In the genomic region with DNA sequence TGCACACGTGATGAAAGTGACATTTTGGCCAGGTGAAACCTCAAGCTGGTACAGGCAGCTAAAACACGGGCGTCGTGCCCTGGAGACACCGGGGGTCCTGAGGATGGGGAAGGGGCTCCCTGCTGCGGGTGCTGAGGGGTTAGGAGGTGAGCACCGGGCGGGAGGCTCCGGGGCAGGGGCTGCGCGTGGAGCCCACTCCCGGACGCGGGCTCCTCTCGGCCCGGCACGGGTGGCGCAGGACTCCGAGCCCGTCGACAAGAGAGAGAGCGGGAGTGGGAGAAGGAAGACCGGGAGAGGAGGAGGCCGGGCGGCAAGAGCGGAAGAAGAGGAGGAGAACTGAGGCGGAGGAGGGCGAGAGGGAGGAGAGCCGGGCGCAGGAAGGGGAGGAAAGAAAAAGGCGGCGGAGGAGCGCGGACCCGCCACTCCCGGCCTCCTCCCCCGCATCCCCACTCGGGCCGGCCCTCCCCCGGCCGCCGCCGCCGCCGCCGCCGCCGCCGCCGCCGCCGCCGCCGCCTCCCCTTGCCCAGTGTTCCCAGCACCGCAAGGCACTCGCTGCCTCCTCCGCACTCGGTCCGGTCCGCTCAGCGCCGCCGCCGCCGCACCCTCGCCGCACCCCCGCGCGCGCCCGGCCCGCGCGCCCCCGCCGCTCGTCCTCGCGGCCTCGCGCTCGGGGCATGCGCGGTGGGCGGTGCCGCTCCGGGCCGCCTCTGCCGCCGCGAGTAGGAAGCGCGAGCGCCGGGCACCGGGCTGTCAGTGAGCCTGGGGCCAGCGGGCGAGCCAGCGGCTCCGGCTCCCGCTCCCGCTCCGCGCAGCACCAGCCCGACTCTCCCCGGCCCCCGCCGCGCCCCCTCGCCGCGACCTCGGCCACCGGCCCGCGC, we compare ENCODE assay signal across 1 cellular context.
TF ChIP-seq lines count a peak whose summit lies in the region.

A gene (plus strand): TSS at position 750 of the 878 bp plus-strand sequence.

TF ChIP-seq in HepG2, 621 proteins besides CTCF, POLR2A, EP300 and RAD21 (continued from another document and continues in another):
- TF ChIP-seq, protein P1, sequence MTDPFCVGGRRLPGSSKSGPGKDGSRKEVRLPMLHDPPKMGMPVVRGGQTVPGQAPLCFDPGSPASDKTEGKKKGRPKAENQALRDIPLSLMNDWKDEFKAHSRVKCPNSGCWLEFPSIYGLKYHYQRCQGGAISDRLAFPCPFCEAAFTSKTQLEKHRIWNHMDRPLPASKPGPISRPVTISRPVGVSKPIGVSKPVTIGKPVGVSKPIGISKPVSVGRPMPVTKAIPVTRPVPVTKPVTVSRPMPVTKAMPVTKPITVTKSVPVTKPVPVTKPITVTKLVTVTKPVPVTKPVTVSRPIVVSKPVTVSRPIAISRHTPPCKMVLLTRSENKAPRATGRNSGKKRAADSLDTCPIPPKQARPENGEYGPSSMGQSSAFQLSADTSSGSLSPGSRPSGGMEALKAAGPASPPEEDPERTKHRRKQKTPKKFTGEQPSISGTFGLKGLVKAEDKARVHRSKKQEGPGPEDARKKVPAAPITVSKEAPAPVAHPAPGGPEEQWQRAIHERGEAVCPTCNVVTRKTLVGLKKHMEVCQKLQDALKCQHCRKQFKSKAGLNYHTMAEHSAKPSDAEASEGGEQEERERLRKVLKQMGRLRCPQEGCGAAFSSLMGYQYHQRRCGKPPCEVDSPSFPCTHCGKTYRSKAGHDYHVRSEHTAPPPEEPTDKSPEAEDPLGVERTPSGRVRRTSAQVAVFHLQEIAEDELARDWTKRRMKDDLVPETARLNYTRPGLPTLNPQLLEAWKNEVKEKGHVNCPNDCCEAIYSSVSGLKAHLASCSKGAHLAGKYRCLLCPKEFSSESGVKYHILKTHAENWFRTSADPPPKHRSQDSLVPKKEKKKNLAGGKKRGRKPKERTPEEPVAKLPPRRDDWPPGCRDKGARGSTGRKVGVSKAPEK (CRISPR knock-in tag; IDR thresholded peaks at IDR 0.05; ENCODE audit: borderline replicate concordance), result peak; percentile 78; the same call in 1 of the 2 replicates
- no peak for TF ChIP-seq DPF2 (CRISPR knock-in tag; IDR thresholded peaks at IDR 0.05; ENCODE audit: borderline replicate concordance, low read depth)
- TF ChIP-seq MED1 (CRISPR knock-in tag; IDR thresholded peaks at IDR 0.05), result peak; percentile 36; the same call in 1 of the 2 replicates
- 0 out of 2 replicates have a peak, but pooled peaks have one; percentile 12 for TF ChIP-seq ZNF670 (CRISPR knock-in tag; IDR thresholded peaks at IDR 0.05; ENCODE audit: borderline replicate concordance)
- 0 out of 2 replicates have a peak, but pooled peaks have one; percentile 17 for TF ChIP-seq MYC (CRISPR knock-in tag; IDR thresholded peaks at IDR 0.05; ENCODE audit: borderline replicate concordance)
- TF ChIP-seq MTF1 (CRISPR knock-in tag; IDR thresholded peaks at IDR 0.05), result no peak
- TF ChIP-seq ZNF33B (CRISPR knock-in tag; IDR thresholded peaks at IDR 0.05), result 0 out of 2 replicates have a peak, but pooled peaks have one; percentile 47
- TF ChIP-seq, protein P2, sequence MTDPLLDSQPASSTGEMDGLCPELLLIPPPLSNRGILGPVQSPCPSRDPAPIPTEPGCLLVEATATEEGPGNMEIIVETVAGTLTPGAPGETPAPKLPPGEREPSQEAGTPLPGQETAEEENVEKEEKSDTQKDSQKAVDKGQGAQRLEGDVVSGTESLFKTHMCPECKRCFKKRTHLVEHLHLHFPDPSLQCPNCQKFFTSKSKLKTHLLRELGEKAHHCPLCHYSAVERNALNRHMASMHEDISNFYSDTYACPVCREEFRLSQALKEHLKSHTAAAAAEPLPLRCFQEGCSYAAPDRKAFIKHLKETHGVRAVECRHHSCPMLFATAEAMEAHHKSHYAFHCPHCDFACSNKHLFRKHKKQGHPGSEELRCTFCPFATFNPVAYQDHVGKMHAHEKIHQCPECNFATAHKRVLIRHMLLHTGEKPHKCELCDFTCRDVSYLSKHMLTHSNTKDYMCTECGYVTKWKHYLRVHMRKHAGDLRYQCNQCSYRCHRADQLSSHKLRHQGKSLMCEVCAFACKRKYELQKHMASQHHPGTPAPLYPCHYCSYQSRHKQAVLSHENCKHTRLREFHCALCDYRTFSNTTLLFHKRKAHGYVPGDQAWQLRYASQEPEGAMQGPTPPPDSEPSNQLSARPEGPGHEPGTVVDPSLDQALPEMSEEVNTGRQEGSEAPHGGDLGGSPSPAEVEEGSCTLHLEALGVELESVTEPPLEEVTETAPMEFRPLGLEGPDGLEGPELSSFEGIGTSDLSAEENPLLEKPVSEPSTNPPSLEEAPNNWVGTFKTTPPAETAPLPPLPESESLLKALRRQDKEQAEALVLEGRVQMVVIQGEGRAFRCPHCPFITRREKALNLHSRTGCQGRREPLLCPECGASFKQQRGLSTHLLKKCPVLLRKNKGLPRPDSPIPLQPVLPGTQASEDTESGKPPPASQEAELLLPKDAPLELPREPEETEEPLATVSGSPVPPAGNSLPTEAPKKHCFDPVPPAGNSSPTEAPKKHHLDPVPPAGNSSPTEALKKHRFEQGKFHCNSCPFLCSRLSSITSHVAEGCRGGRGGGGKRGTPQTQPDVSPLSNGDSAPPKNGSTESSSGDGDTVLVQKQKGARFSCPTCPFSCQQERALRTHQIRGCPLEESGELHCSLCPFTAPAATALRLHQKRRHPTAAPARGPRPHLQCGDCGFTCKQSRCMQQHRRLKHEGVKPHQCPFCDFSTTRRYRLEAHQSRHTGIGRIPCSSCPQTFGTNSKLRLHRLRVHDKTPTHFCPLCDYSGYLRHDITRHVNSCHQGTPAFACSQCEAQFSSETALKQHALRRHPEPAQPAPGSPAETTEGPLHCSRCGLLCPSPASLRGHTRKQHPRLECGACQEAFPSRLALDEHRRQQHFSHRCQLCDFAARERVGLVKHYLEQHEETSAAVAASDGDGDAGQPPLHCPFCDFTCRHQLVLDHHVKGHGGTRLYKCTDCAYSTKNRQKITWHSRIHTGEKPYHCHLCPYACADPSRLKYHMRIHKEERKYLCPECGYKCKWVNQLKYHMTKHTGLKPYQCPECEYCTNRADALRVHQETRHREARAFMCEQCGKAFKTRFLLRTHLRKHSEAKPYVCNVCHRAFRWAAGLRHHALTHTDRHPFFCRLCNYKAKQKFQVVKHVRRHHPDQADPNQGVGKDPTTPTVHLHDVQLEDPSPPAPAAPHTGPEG (CRISPR knock-in tag; IDR thresholded peaks at IDR 0.05), result no peak
- peak; percentile 84 for TF ChIP-seq POLR2G (IDR thresholded peaks at IDR 0.05; ENCODE audit: low read depth, low read length)
- TF ChIP-seq CBX1 (IDR thresholded peaks at IDR 0.05; ENCODE audit: low read depth), result peak; percentile 37
- TF ChIP-seq STAT5B (CRISPR knock-in tag; IDR thresholded peaks at IDR 0.05), result no peak
- TF ChIP-seq, protein P3, sequence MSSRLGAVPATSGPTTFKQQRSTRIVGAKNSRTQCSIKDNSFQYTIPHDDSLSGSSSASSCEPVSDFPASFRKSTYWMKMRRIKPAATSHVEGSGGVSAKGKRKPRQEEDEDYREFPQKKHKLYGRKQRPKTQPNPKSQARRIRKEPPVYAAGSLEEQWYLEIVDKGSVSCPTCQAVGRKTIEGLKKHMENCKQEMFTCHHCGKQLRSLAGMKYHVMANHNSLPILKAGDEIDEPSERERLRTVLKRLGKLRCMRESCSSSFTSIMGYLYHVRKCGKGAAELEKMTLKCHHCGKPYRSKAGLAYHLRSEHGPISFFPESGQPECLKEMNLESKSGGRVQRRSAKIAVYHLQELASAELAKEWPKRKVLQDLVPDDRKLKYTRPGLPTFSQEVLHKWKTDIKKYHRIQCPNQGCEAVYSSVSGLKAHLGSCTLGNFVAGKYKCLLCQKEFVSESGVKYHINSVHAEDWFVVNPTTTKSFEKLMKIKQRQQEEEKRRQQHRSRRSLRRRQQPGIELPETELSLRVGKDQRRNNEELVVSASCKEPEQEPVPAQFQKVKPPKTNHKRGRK (CRISPR knock-in tag; IDR thresholded peaks at IDR 0.05), result no peak; the same call in 1 of the 2 replicates
- TF ChIP-seq, protein P4, sequence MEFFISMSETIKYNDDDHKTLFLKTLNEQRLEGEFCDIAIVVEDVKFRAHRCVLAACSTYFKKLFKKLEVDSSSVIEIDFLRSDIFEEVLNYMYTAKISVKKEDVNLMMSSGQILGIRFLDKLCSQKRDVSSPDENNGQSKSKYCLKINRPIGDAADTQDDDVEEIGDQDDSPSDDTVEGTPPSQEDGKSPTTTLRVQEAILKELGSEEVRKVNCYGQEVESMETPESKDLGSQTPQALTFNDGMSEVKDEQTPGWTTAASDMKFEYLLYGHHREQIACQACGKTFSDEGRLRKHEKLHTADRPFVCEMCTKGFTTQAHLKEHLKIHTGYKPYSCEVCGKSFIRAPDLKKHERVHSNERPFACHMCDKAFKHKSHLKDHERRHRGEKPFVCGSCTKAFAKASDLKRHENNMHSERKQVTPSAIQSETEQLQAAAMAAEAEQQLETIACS (CRISPR knock-in tag; IDR thresholded peaks at IDR 0.05), result peak; percentile 85
- peak; percentile 59; the same call in 1 of the 2 replicates for TF ChIP-seq ZNF350 (CRISPR knock-in tag; IDR thresholded peaks at IDR 0.05; ENCODE audit: borderline replicate concordance, low read depth)
- TF ChIP-seq, protein P5, sequence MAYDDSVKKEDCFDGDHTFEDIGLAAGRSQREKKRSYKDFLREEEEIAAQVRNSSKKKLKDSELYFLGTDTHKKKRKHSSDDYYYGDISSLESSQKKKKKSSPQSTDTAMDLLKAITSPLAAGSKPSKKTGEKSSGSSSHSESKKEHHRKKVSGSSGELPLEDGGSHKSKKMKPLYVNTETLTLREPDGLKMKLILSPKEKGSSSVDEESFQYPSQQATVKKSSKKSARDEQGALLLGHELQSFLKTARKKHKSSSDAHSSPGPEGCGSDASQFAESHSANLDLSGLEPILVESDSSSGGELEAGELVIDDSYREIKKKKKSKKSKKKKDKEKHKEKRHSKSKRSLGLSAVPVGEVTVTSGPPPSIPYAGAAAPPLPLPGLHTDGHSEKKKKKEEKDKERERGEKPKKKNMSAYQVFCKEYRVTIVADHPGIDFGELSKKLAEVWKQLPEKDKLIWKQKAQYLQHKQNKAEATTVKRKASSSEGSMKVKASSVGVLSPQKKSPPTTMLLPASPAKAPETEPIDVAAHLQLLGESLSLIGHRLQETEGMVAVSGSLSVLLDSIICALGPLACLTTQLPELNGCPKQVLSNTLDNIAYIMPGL (CRISPR knock-in tag; IDR thresholded peaks at IDR 0.05; ENCODE audit: borderline replicate concordance in 1 of 2, low read depth in 1 of 2), result peak in 1 of 2 experiments; percentile 16; a peak in 1 of 4 replicates
- TF ChIP-seq ZSCAN12 (CRISPR knock-in tag; IDR thresholded peaks at IDR 0.05), result no peak
- TF ChIP-seq ZNF274 (CRISPR knock-in tag; IDR thresholded peaks at IDR 0.05), result 0 out of 2 replicates have a peak, but pooled peaks have one; percentile 73
- TF ChIP-seq RXRA (CRISPR knock-in tag; IDR thresholded peaks at IDR 0.05), result peak; percentile 55; the same call in 1 of the 2 replicates
- peak; percentile 68; the same call in 1 of the 2 replicates for TF ChIP-seq SMAD9 (CRISPR knock-in tag; IDR thresholded peaks at IDR 0.05)
- TF ChIP-seq MED13 (CRISPR knock-in tag; IDR thresholded peaks at IDR 0.05), result peak; percentile 57; the same call in 1 of the 2 replicates
- TF ChIP-seq, protein P6, sequence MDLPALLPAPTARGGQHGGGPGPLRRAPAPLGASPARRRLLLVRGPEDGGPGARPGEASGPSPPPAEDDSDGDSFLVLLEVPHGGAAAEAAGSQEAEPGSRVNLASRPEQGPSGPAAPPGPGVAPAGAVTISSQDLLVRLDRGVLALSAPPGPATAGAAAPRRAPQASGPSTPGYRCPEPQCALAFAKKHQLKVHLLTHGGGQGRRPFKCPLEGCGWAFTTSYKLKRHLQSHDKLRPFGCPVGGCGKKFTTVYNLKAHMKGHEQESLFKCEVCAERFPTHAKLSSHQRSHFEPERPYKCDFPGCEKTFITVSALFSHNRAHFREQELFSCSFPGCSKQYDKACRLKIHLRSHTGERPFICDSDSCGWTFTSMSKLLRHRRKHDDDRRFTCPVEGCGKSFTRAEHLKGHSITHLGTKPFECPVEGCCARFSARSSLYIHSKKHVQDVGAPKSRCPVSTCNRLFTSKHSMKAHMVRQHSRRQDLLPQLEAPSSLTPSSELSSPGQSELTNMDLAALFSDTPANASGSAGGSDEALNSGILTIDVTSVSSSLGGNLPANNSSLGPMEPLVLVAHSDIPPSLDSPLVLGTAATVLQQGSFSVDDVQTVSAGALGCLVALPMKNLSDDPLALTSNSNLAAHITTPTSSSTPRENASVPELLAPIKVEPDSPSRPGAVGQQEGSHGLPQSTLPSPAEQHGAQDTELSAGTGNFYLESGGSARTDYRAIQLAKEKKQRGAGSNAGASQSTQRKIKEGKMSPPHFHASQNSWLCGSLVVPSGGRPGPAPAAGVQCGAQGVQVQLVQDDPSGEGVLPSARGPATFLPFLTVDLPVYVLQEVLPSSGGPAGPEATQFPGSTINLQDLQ (CRISPR knock-in tag; IDR thresholded peaks at IDR 0.05), result no peak
- TF ChIP-seq ZNF781 (CRISPR knock-in tag; IDR thresholded peaks at IDR 0.05; ENCODE audit: borderline replicate concordance, not compliant biosample characterization), result peak; percentile 32
- TF ChIP-seq ZNF672 (CRISPR knock-in tag; IDR thresholded peaks at IDR 0.05), result no peak
